ENCODE assay signal across 7 cellular contexts in the genomic region with DNA sequence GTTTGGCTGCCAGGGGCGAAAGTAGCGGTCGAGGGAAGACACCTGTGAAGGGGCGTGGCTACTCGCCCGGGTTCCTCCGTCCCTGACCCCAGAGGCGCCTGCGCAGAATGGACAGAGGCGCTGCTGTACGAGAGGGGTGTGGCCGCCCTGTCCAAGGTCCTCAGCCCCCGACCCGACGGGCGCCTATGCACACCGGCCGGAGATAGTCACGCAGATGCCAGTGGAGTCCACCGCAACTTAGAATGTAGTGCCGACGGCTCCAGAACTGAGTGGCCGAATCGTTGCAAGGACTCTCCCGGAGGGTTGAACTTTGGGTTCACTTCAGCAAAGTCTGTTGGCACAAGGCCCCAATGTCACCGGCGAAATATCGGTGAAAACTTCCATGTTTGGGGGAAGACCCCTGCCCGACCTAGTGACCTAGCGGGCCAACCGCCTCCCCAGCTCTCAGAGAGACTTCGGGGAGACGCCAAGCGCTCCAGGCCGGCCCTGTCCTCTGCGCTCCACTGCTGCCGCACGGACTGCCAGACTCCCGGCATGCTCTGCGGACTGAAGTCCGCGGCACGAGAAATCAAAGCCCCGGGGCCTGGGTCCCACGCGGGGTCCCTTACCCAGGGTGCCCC. TPM values are rescaled to one million over a fixed set of nuclear protein-coding genes. Genes with fewer than 3 reads are reported as not detected.
DNase-seq lines count a peak whose midpoint lies in the region; ATAC-seq, FAIRE-seq and TF ChIP-seq lines count a peak whose summit lies in the region.

No MANE protein-coding gene starts in this region.

- peak overlapping the region; percentile 85 for H2AFZ ChIP-seq in HepG2 (ENCODE audit: low read length)

- peak; percentile 36 for ATAC-seq in GM18868 (IDR thresholded peaks at IDR 0.05; ENCODE audit: unreplicated experiment)
- ATAC-seq in HG03097 (IDR thresholded peaks at IDR 0.05; ENCODE audit: low FRiP score, unreplicated experiment): peak; percentile 51
- ATAC-seq in HepG2: peak; percentile 86

- DNase-seq in NCI-H2171 treated with DMSO at 0.1 percent for 48 hours (lab: John Stamatoyannopoulos, UW) (peak; percentile 91), colonic mucosa (peak; percentile 92), HepG2 (ENCODE audit: low spot score) (peak; percentile 98)
- DNase-seq in activated CD4-positive, alpha-beta T cell treated with anti-CD3 and anti-CD28 coated beads for 48 hours: peak; percentile 84
- peak; percentile 60 for DNase-seq in stimulated activated CD4-positive, alpha-beta T cell treated with anti-CD3 and anti-CD28 coated beads, Interleukin-2, amount 100 ng/mL, for 4 hours (ENCODE audit: low read depth)

- H3K9me3 ChIP-seq in colonic mucosa (no peaks in the 10 kb centered on the region), HepG2 (ENCODE audit: low read length) (no peaks in the 10 kb centered on the region)

- CTCF ChIA-PET in HepG2 (lab: Yijun Ruan, JAX; ENCODE audit: low intra/inter-chr PET ratio, low total read pairs): no interaction called here

- BruUV-seq in HepG2 (replicated peaks; lab: Mats Ljungman, UMichigan): TSS peak; percentile 95

- POLR2A ChIA-PET in HepG2 (lab: Yijun Ruan, JAX): interaction anchor here (2.3 to 3.0 kb wide), 2 partner anchors 124 to 744 kb away, joined by 11 to 89 read pairs; partner anchors contain the start of genes ARHGAP5 and DTD2

- 1% methylated on average over 46 of the region's 46 CpGs for WGBS in HepG2 (ENCODE audit: low lambda C conversion rate)

- TF ChIP-seq RAD21 in HepG2 (CRISPR knock-in tag; IDR thresholded peaks at IDR 0.05): peak; percentile 75

- in situ Hi-C loops in HepG2 (cut with HindIII; ENCODE audit: extremely low pct_ligation_motif_present, low pct_unique_long_range_greater_than_20kb): loop anchor here (5.0 kb wide), 1 partner anchor 124 kb away; the partner anchor contains the start of gene ARHGAP5

- H3K9ac ChIP-seq in colonic mucosa (ENCODE audit: low read depth in 2 of 2, low read length in 2 of 2) (peak overlapping the region; percentile 40 to 77), HepG2 (ENCODE audit: insufficient read depth, low read depth, low read length) (peak overlapping the region; percentile 91)

- H4K20me1 ChIP-seq in HepG2 (ENCODE audit: insufficient read depth, low read length): no peaks in the 10 kb centered on the region

- no peak for TF ChIP-seq CTCF in colonic mucosa (IDR thresholded peaks at IDR 0.05)
- no peak for TF ChIP-seq CTCF in HepG2 (CRISPR knock-in tag; IDR thresholded peaks at IDR 0.05)

- H3K27ac ChIP-seq in colonic mucosa: peak overlapping the region; percentile 35
- H3K27ac ChIP-seq in HepG2 (ENCODE audit: extremely low read length, insufficient read depth, low read length): peak overlapping the region; percentile 87

- FAIRE-seq in HepG2 (lab: Jason Lieb, UNC): peak; percentile 40

- H3K4me3 ChIP-seq in colonic mucosa (peak overlapping the region; percentile 46), HepG2 (replicated peaks in 1 of 3; ENCODE audit: insufficient read depth in 1 of 3, low read depth in 2 of 3, low read length in 3 of 3) (peak overlapping the region; percentile 69 to 81 (median 75))

- peaks cover 3% of the 10 kb centered on the region for H3K4me1 ChIP-seq in colonic mucosa
- peaks cover 21% of the 10 kb centered on the region for H3K4me1 ChIP-seq in HepG2 (ENCODE audit: insufficient read depth, low read length)

- peak overlapping the region; percentile 97 for H3K4me2 ChIP-seq in HepG2 (ENCODE audit: low read depth, low read length)

- TF ChIP-seq EP300 in HepG2 (IDR thresholded peaks at IDR 0.05; ENCODE audit: low read depth in 2 of 2, low read length in 2 of 2) (peak in 1 of 2 experiments; percentile 54; a peak in 3 of 4 replicates), HepG2 (CRISPR knock-in tag; IDR thresholded peaks at IDR 0.05; ENCODE audit: borderline replicate concordance) (peak; percentile 75)

- peak in 1 of 2 experiments; percentile 98; a peak in 2 of 4 replicates for TF ChIP-seq POLR2A in HepG2 (IDR thresholded peaks at IDR 0.05; ENCODE audit: insufficient read depth in 1 of 2, low read depth in 2 of 2, low read length in 2 of 2)

- no peaks in the 10 kb centered on the region for H3K27me3 ChIP-seq in colonic mucosa
- no peaks in the 10 kb centered on the region; a peak in 1 of 5 replicates for H3K27me3 ChIP-seq in HepG2 (ENCODE audit: control insufficient read depth in 1 of 2, insufficient read depth in 2 of 2, low read length in 2 of 2)

- H3K36me3 ChIP-seq in colonic mucosa (no peaks in the 10 kb centered on the region), HepG2 (replicated peaks in 1 of 2; ENCODE audit: control insufficient read depth in 1 of 2, insufficient read depth in 2 of 2, low read length in 2 of 2) (no peaks in the 10 kb centered on the region)

- H3K79me2 ChIP-seq in HepG2 (ENCODE audit: insufficient read depth, low read length): no peaks in the 10 kb centered on the region

- intact Hi-C loops in colonic mucosa (cut with DNase I) (loop anchor here (5.0 kb wide), 1 partner anchor 124 kb away; the partner anchor contains the start of gene ARHGAP5), HepG2 (cut with micrococcal nuclease; ENCODE audit: unreplicated experiment) (loop anchor here (1.0 to 10.0 kb wide), 6 partner anchors 51 to 1579 kb away; partner anchors contain the start of genes HECTD1, NUBPL and SCFD1)

RNA-seq across cellular contexts. Expression of gene RNU6-7, which starts 0.5 kb away (rescaled TPM):
- total RNA-seq in colonic mucosa (not detected), HepG2 (2016; rRNA removed; fragmentation: Illumina TruSeq; extraction: Trizol) (under 0.01 TPM in 1 of 2 replicates, not detected in the other)
- under 0.01 TPM in 2 replicates for total RNA-seq in HepG2 (2016; cell fraction: cytosol; rRNA removed; fragmentation: Illumina TruSeq; extraction: Trizol; ENCODE audit: low read depth)
- total RNA-seq in HepG2 (2016; cell fraction: insoluble cytoplasmic fraction; rRNA removed; fragmentation: Illumina TruSeq; extraction: Trizol): under 0.01 TPM in 1 of 2 replicates, not detected in the other
- under 0.01 TPM in 1 of 2 replicates, not detected in the other for total RNA-seq in HepG2 (2016; cell fraction: membrane; rRNA removed; fragmentation: Illumina TruSeq; extraction: Trizol)
- total RNA-seq in HepG2 (2016; cell fraction: nucleus; rRNA removed; fragmentation: Illumina TruSeq; extraction: Trizol): not detected in 2 replicates
- polyA plus RNA-seq in HepG2 (2011; rRNA removed): not detected in 2 replicates
- not detected in 2 replicates for polyA plus RNA-seq in HepG2 (2011; cell fraction: cytosol; rRNA removed)
- polyA plus RNA-seq in HepG2 (2011; cell fraction: nucleus; rRNA removed): not detected in 2 replicates
- polyA plus RNA-seq in HepG2 (2012): not detected in 2 replicates
- polyA plus RNA-seq in HepG2 (2016; cell fraction: cytosol; fragmentation: Illumina TruSeq; extraction: Trizol; ENCODE audit: low read depth): not detected in 2 replicates
- polyA plus RNA-seq in HepG2 (2016; cell fraction: insoluble cytoplasmic fraction; fragmentation: Illumina TruSeq; extraction: Trizol; ENCODE audit: low read depth): not detected in 2 replicates
- not detected in 2 replicates for polyA plus RNA-seq in HepG2 (2016; cell fraction: membrane; fragmentation: Illumina TruSeq; extraction: Trizol; ENCODE audit: low read depth)
- not detected in 2 replicates for polyA plus RNA-seq in HepG2 (2016; cell fraction: nucleus; fragmentation: Illumina TruSeq; extraction: Trizol; ENCODE audit: insufficient read depth, low read depth)
- under 0.01 TPM in 1 of 2 replicates, not detected in the other for polyA minus RNA-seq in HepG2 (2011; rRNA and poly(A)+ RNA removed; ENCODE audit: low replicate concordance)
- polyA minus RNA-seq in HepG2 (2011; cell fraction: cytosol; rRNA and poly(A)+ RNA removed): not detected in 2 replicates
- not detected in 2 replicates for polyA minus RNA-seq in HepG2 (2011; cell fraction: nucleus; rRNA and poly(A)+ RNA removed)

RNA-seq across cellular contexts. Expression of gene RNU6-8, which starts 1.8 kb away (rescaled TPM):
- total RNA-seq in colonic mucosa: not detected
- under 0.01 TPM in 1 of 2 replicates, not detected in the other for total RNA-seq in HepG2 (2016; rRNA removed; fragmentation: Illumina TruSeq; extraction: Trizol)
- under 0.01 TPM in 2 replicates for total RNA-seq in HepG2 (2016; cell fraction: cytosol; rRNA removed; fragmentation: Illumina TruSeq; extraction: Trizol; ENCODE audit: low read depth)
- total RNA-seq in HepG2 (2016; cell fraction: insoluble cytoplasmic fraction; rRNA removed; fragmentation: Illumina TruSeq; extraction: Trizol): under 0.01 TPM in 1 of 2 replicates, not detected in the other
- total RNA-seq in HepG2 (2016; cell fraction: membrane; rRNA removed; fragmentation: Illumina TruSeq; extraction: Trizol): under 0.01 TPM in 1 of 2 replicates, not detected in the other
- not detected in 2 replicates for total RNA-seq in HepG2 (2016; cell fraction: nucleus; rRNA removed; fragmentation: Illumina TruSeq; extraction: Trizol)
- polyA plus RNA-seq in HepG2 (2011; rRNA removed): not detected in 2 replicates
- not detected in 2 replicates for polyA plus RNA-seq in HepG2 (2011; cell fraction: cytosol; rRNA removed)
- not detected in 2 replicates for polyA plus RNA-seq in HepG2 (2011; cell fraction: nucleus; rRNA removed)
- not detected in 2 replicates for polyA plus RNA-seq in HepG2 (2012)
- polyA plus RNA-seq in HepG2 (2016; cell fraction: cytosol; fragmentation: Illumina TruSeq; extraction: Trizol; ENCODE audit: low read depth): not detected in 2 replicates
- not detected in 2 replicates for polyA plus RNA-seq in HepG2 (2016; cell fraction: insoluble cytoplasmic fraction; fragmentation: Illumina TruSeq; extraction: Trizol; ENCODE audit: low read depth)
- polyA plus RNA-seq in HepG2 (2016; cell fraction: membrane; fragmentation: Illumina TruSeq; extraction: Trizol; ENCODE audit: low read depth): not detected in 2 replicates
- polyA plus RNA-seq in HepG2 (2016; cell fraction: nucleus; fragmentation: Illumina TruSeq; extraction: Trizol; ENCODE audit: insufficient read depth, low read depth): not detected in 2 replicates
- polyA minus RNA-seq in HepG2 (2011; rRNA and poly(A)+ RNA removed; ENCODE audit: low replicate concordance): under 0.01 TPM in 1 of 2 replicates, not detected in the other
- polyA minus RNA-seq in HepG2 (2011; cell fraction: cytosol; rRNA and poly(A)+ RNA removed): not detected in 2 replicates
- not detected in 2 replicates for polyA minus RNA-seq in HepG2 (2011; cell fraction: nucleus; rRNA and poly(A)+ RNA removed)

Comparison
In these comparisons a context has a peak if more than half of its experiments do, and no peak if none do; other contexts are left out.
1. Peak in every context shown above with its lines: DNase-seq, ATAC-seq, H3K4me3 ChIP-seq and H3K27ac ChIP-seq.
2. ATAC-seq: peak in every context shown above with its lines; median percentile 86 in HepG2; 51 in HG03097; 36 in GM18868.